9 cellular contexts compared by ENCODE assay signal in the genomic region with DNA sequence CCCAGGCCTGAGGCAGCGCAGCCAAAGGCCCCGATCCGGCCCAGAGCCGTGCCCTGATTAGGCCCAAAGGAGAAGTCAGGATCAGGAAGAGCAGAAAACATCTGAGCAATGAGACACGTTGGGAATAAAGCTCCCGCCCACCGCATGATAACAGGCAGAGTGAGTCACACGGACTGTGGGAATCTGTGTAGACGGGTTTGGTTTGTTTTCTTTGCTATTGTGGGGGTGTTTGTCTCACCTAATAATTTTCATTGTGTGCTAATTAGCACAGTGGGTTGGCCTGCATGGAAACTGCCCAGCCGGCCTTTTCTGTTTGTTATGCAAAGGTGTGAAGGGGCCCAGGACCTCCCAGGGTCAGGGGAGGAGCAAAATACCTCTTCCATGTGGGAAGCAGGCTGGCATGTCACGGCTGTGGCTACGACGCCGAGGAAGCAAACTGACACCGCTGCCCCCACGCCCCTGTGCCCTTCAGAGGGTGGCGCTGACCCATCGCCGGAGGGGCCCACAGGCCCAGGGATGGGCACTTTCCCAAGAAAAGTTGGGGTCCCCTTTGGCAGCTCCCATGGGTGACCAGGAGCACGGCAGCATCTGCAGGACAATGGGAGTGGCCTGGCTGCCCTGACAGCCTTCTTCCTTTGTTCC.
DNase-seq lines count a peak whose midpoint lies in the region; ATAC-seq and TF ChIP-seq lines count a peak whose summit lies in the region.
"Had no signal": no experiment of that assay in that cellular context is flagged by ENCODE, and none has a peak within 500 bp of the region (broad histone marks: within the 10 kb centered on the region; RNA-seq: fewer than 3 reads in every experiment).

No MANE protein-coding gene starts in this region.

- no CpG with 5 or more reads among the region's 20 CpGs for WGBS in trophoblast cell (ENCODE audit: extremely low coverage, insufficient coverage, insufficient read length)

- H3K4ac ChIP-seq in trophoblast cell (ENCODE audit: low read depth, low read length), result no peak overlapping the region

- H3K4me3 Mint-ChIP-seq in osteocyte (ENCODE audit: unreplicated experiment), result no peak overlapping the region
- H3K4me3 Mint-ChIP-seq: stimulated activated naive CD8-positive, alpha-beta T cell treated with anti-CD3 and anti-CD28 coated beads, Interleukin-15, Interleukin-2, amounts not matched to agents 100 ng/mL and 50 ng/mL, for 24 hours had no signal

- no peak overlapping the region for H3K4me3 ChIP-seq in trophoblast cell (ENCODE audit: low read depth, low read length)

- H3K9me3 Mint-ChIP-seq in osteocyte (ENCODE audit: unreplicated experiment), result no peaks in the 10 kb centered on the region
- H3K9me3 Mint-ChIP-seq: stimulated activated naive CD8-positive, alpha-beta T cell treated with anti-CD3 and anti-CD28 coated beads, Interleukin-15, Interleukin-2, amounts not matched to agents 100 ng/mL and 50 ng/mL, for 24 hours had no signal

- H3K27ac ChIP-seq in trophoblast cell (ENCODE audit: low read depth, low read length), result no peak overlapping the region

- H2BK120ac ChIP-seq in trophoblast cell (ENCODE audit: insufficient read depth, low read length, poor library complexity), result no peak overlapping the region

- H3K79me2 ChIP-seq in trophoblast cell (ENCODE audit: control insufficient read depth, insufficient read depth, low read length, poor library complexity), result no peaks in the 10 kb centered on the region

- DNase-seq in EL, result peak; percentile 68
- DNase-seq in Right ventricle myocardium inferior (ENCODE audit: missing footprints), result no peak
- peak; percentile 33 to 69 for DNase-seq in trophoblast cell
- DNase-seq in osteocyte (ENCODE audit: extremely low spot score, unreplicated experiment), result no peak
- DNase-seq in activated naive CD4-positive, alpha-beta T cell treated with Interleukin-2 at 50 U/mL for 16 hours, result no peak

- intact Hi-C loops in Right ventricle myocardium inferior (cut with DNase I), result no loop called here

- no peak overlapping the region for H4K12ac ChIP-seq in trophoblast cell (ENCODE audit: low read depth, low read length)

- no peaks in the 10 kb centered on the region for H3K79me1 ChIP-seq in trophoblast cell (ENCODE audit: low read length)

- no peak overlapping the region for H2AFZ ChIP-seq in trophoblast cell (ENCODE audit: insufficient read depth, low read length, poor library complexity)

- H2BK12ac ChIP-seq in trophoblast cell (ENCODE audit: low read length), result no peak overlapping the region

- no peak overlapping the region for H3K18ac ChIP-seq in trophoblast cell (ENCODE audit: low read length)

- H3K14ac ChIP-seq in trophoblast cell (ENCODE audit: low read length), result no peak overlapping the region

- TF ChIP-seq CTCF in osteocyte (IDR thresholded peaks at IDR 0.05), result no peak

- no peak overlapping the region for H3K27ac Mint-ChIP-seq in osteocyte (ENCODE audit: unreplicated experiment)
- H3K27ac Mint-ChIP-seq: stimulated activated naive CD8-positive, alpha-beta T cell treated with anti-CD3 and anti-CD28 coated beads, Interleukin-15, Interleukin-2, amounts not matched to agents 100 ng/mL and 50 ng/mL, for 24 hours had no signal

- H3K9ac ChIP-seq in trophoblast cell (ENCODE audit: low read length), result no peak overlapping the region

- H4K8ac ChIP-seq in trophoblast cell (ENCODE audit: low read depth, low read length), result no peak overlapping the region

- no peak overlapping the region for H3K4me2 ChIP-seq in trophoblast cell (ENCODE audit: low read length)

- no peaks in the 10 kb centered on the region for H3K9me3 ChIP-seq in trophoblast cell (ENCODE audit: insufficient read depth, low read depth, low read length)

- H2BK5ac ChIP-seq in trophoblast cell (ENCODE audit: low read depth, low read length, poor library complexity), result no peak overlapping the region

- H3K4me1 Mint-ChIP-seq in osteocyte (ENCODE audit: unreplicated experiment), result peaks cover 5% of the 10 kb centered on the region

- H3K4me1 ChIP-seq in trophoblast cell (ENCODE audit: control insufficient read depth in 1 of 2, insufficient read depth in 2 of 2, low read length in 2 of 2), result peaks cover 0 to 8% of the 10 kb centered on the region in 2 experiments

- no peak overlapping the region for H4K91ac ChIP-seq in trophoblast cell (ENCODE audit: low read depth, low read length)

- ATAC-seq in SK-N-SH treated with all-trans-retinoic acid at 6 μM for 48 hours, result peak; percentile 42; the same call in 1 of the 3 replicates
- ATAC-seq in Right ventricle myocardium inferior, result peak; percentile 66
- no peak for ATAC-seq in HG02884 (IDR thresholded peaks at IDR 0.05; ENCODE audit: unreplicated experiment)
- ATAC-seq in GM18502 (IDR thresholded peaks at IDR 0.05; ENCODE audit: poor library complexity, unreplicated experiment), result no peak

- H2AK5ac ChIP-seq in trophoblast cell (ENCODE audit: low read length), result no peak overlapping the region

- no peaks in the 10 kb centered on the region for H3K36me3 ChIP-seq in trophoblast cell (ENCODE audit: control insufficient read depth in 1 of 2, insufficient read depth in 2 of 2, low read length in 2 of 2)

- no peaks in the 10 kb centered on the region for H3K36me3 Mint-ChIP-seq in osteocyte (ENCODE audit: unreplicated experiment)

- no peaks in the 10 kb centered on the region for H3K27me3 ChIP-seq in trophoblast cell (ENCODE audit: insufficient read depth, low read length)

- peaks cover 13% of the 10 kb centered on the region for H3K27me3 Mint-ChIP-seq in osteocyte (ENCODE audit: unreplicated experiment)
- H3K27me3 Mint-ChIP-seq: stimulated activated naive CD8-positive, alpha-beta T cell treated with anti-CD3 and anti-CD28 coated beads, Interleukin-15, Interleukin-2, amounts not matched to agents 100 ng/mL and 50 ng/mL, for 24 hours had no signal

- H3K23ac ChIP-seq in trophoblast cell (ENCODE audit: low read length), result no peak overlapping the region

TF ChIP-seq in SK-N-SH treated with all-trans-retinoic acid at 6 μM for 48 hours, 23 proteins besides CTCF, POLR2A, EP300 and RAD21 (continues in another document):
- no peak for TF ChIP-seq BACH2 (CRISPR knock-in tag; IDR thresholded peaks at IDR 0.05; ENCODE audit: borderline replicate concordance)
- TF ChIP-seq OSR1 (CRISPR knock-in tag; IDR thresholded peaks at IDR 0.05), result no peak
- no peak for TF ChIP-seq ZNF70 (CRISPR knock-in tag; IDR thresholded peaks at IDR 0.05)
- TF ChIP-seq ZFP30 (CRISPR knock-in tag; IDR thresholded peaks at IDR 0.05), result no peak
- no peak for TF ChIP-seq TOX (CRISPR knock-in tag; IDR thresholded peaks at IDR 0.05; ENCODE audit: borderline replicate concordance)
- no peak for TF ChIP-seq ZC3H10 (CRISPR knock-in tag; IDR thresholded peaks at IDR 0.05)
- no peak for TF ChIP-seq GLIS3 (CRISPR knock-in tag; IDR thresholded peaks at IDR 0.05)
- TF ChIP-seq, protein P1, sequence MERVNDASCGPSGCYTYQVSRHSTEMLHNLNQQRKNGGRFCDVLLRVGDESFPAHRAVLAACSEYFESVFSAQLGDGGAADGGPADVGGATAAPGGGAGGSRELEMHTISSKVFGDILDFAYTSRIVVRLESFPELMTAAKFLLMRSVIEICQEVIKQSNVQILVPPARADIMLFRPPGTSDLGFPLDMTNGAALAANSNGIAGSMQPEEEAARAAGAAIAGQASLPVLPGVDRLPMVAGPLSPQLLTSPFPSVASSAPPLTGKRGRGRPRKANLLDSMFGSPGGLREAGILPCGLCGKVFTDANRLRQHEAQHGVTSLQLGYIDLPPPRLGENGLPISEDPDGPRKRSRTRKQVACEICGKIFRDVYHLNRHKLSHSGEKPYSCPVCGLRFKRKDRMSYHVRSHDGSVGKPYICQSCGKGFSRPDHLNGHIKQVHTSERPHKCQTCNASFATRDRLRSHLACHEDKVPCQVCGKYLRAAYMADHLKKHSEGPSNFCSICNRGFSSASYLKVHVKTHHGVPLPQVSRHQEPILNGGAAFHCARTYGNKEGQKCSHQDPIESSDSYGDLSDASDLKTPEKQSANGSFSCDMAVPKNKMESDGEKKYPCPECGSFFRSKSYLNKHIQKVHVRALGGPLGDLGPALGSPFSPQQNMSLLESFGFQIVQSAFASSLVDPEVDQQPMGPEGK (CRISPR knock-in tag; IDR thresholded peaks at IDR 0.05; ENCODE audit: borderline replicate concordance), result no peak
- TF ChIP-seq ZNF565 (CRISPR knock-in tag; conservative IDR thresholded peaks at IDR 0.05; ENCODE audit: low read depth), result no peak
- TF ChIP-seq TCF4 (CRISPR knock-in tag; IDR thresholded peaks at IDR 0.05; ENCODE audit: borderline replicate concordance), result no peak
- TF ChIP-seq, protein P2, sequence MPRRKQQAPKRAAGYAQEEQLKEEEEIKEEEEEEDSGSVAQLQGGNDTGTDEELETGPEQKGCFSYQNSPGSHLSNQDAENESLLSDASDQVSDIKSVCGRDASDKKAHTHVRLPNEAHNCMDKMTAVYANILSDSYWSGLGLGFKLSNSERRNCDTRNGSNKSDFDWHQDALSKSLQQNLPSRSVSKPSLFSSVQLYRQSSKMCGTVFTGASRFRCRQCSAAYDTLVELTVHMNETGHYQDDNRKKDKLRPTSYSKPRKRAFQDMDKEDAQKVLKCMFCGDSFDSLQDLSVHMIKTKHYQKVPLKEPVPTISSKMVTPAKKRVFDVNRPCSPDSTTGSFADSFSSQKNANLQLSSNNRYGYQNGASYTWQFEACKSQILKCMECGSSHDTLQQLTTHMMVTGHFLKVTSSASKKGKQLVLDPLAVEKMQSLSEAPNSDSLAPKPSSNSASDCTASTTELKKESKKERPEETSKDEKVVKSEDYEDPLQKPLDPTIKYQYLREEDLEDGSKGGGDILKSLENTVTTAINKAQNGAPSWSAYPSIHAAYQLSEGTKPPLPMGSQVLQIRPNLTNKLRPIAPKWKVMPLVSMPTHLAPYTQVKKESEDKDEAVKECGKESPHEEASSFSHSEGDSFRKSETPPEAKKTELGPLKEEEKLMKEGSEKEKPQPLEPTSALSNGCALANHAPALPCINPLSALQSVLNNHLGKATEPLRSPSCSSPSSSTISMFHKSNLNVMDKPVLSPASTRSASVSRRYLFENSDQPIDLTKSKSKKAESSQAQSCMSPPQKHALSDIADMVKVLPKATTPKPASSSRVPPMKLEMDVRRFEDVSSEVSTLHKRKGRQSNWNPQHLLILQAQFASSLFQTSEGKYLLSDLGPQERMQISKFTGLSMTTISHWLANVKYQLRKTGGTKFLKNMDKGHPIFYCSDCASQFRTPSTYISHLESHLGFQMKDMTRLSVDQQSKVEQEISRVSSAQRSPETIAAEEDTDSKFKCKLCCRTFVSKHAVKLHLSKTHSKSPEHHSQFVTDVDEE (CRISPR knock-in tag; IDR thresholded peaks at IDR 0.05), result no peak
- no peak for TF ChIP-seq ISL1 (CRISPR knock-in tag; IDR thresholded peaks at IDR 0.05)
- no peak for TF ChIP-seq ARNTL (CRISPR knock-in tag; IDR thresholded peaks at IDR 0.05; ENCODE audit: borderline replicate concordance, low read depth)
- TF ChIP-seq RARB (CRISPR knock-in tag; IDR thresholded peaks at IDR 0.05), result no peak
- no peak for TF ChIP-seq PPARA (CRISPR knock-in tag; IDR thresholded peaks at IDR 0.05; ENCODE audit: borderline replicate concordance)

Comparison
In these comparisons a context has a peak if more than half of its experiments do, and no peak if none do; other contexts are left out.
1. DNase-seq: peak in EL (single experiment) and trophoblast cell (2 of 2); none in Right ventricle myocardium inferior (single experiment), osteocyte (single experiment) and activated naive CD4-positive, alpha-beta T cell treated with Interleukin-2 at 50 U/mL for 16 hours (single experiment).
2. ATAC-seq: peak in SK-N-SH treated with all-trans-retinoic acid at 6 μM for 48 hours (single experiment) and Right ventricle myocardium inferior (single experiment); none in HG02884 (single experiment) and GM18502 (single experiment).